In genomic region chr2:9205481-9205880, GRCh38 we compare ENCODE assay signal across 9 cellular contexts. TPM values are rescaled to one million over a fixed set of nuclear protein-coding genes. Genes with fewer than 3 reads are reported as not detected.
A peak's percentile ranks its signal among the peaks of the same experiment; 100 is the strongest.
DNase-seq lines count a peak whose midpoint lies in the region; ATAC-seq and TF ChIP-seq lines count a peak whose summit lies in the region.
"Had no signal": no experiment of that assay in that cellular context is flagged by ENCODE, and none has a peak within 500 bp of the region (broad histone marks: within the 10 kb centered on the region; RNA-seq: fewer than 3 reads in every experiment).

No MANE protein-coding gene starts in this region.

- peaks cover 49% of the 10 kb centered on the region for H3K27me3 Mint-ChIP-seq in activated T-cell treated with anti-CD3 and anti-CD28 coated beads, Interleukin-2, amount 50 U/mL, for 72 hours (ENCODE audit: low read depth)
- H3K27me3 Mint-ChIP-seq in activated CD8-positive, alpha-beta T cell treated with anti-CD3 and anti-CD28 coated beads, Interleukin-2, amount 10 ng/mL, durations not matched to agents 7 days and 5 days (ENCODE audit: low read depth), result peaks cover 59% of the 10 kb centered on the region

- CTCF ChIA-PET in activated CD8-positive, alpha-beta T cell treated with anti-CD3 and anti-CD28 coated beads, Interleukin-2, amount 10 ng/mL, durations not matched to agents 7 days and 5 days (lab: Charles Lee), result interaction anchor here (1.2 to 2.3 kb wide), 3 partner anchors 12 to 64 kb away, joined by 4 to 9 read pairs (median 5); no protein-coding TSS in a partner anchor

- no peak for ATAC-seq in activated T-cell treated with anti-CD3 and anti-CD28 coated beads, Interleukin-2, amount 50 U/mL, for 72 hours (replicated peaks in 1 of 2)
- no peak for ATAC-seq in activated CD8-positive, alpha-beta T cell treated with anti-CD3 and anti-CD28 coated beads, Interleukin-2, amount 10 ng/mL, durations not matched to agents 7 days and 5 days

- H3K9me3 Mint-ChIP-seq in activated T-cell treated with anti-CD3 and anti-CD28 coated beads, Interleukin-2, amount 50 U/mL, for 72 hours, result no peaks in the 10 kb centered on the region
- no peaks in the 10 kb centered on the region for H3K9me3 Mint-ChIP-seq in activated CD8-positive, alpha-beta T cell treated with anti-CD3 and anti-CD28 coated beads, Interleukin-2, amount 10 ng/mL, durations not matched to agents 7 days and 5 days (ENCODE audit: insufficient read depth)

- no peak for TF ChIP-seq EP300 in tibial nerve (IDR thresholded peaks at IDR 0.05)

- H3K4me3 Mint-ChIP-seq in activated T-cell treated with anti-CD3 and anti-CD28 coated beads, Interleukin-2, amount 50 U/mL, for 72 hours, result peak overlapping the region; percentile 6 to 83
- peak overlapping the region; percentile 58 for H3K4me3 Mint-ChIP-seq in activated CD8-positive, alpha-beta T cell treated with anti-CD3 and anti-CD28 coated beads, Interleukin-2, amount 10 ng/mL, durations not matched to agents 7 days and 5 days

- WGBS in tibial nerve, 2 donors, result 35% methylated on average over 5 of the region's 5 CpGs

- no peak for TF ChIP-seq POLR2A in tibial nerve (IDR thresholded peaks at IDR 0.05)

- no peaks in the 10 kb centered on the region for H3K9me3 ChIP-seq in tibial nerve
- H3K9me3 ChIP-seq: mucosa of descending colon had no signal

- H3K4me1 ChIP-seq in tibial nerve, result peaks cover 0 to 41% (median 2%) of the 10 kb centered on the region in 4 donors

- peaks cover 11% of the 10 kb centered on the region for H3K4me1 Mint-ChIP-seq in activated T-cell treated with anti-CD3 and anti-CD28 coated beads, Interleukin-2, amount 50 U/mL, for 72 hours (ENCODE audit: low read depth)
- H3K4me1 Mint-ChIP-seq in activated CD8-positive, alpha-beta T cell treated with anti-CD3 and anti-CD28 coated beads, Interleukin-2, amount 10 ng/mL, durations not matched to agents 7 days and 5 days (ENCODE audit: low read depth), result peaks cover 6% of the 10 kb centered on the region

- no peak overlapping the region for H3K27ac Mint-ChIP-seq in activated T-cell treated with anti-CD3 and anti-CD28 coated beads, Interleukin-2, amount 50 U/mL, for 72 hours
- H3K27ac Mint-ChIP-seq in activated CD8-positive, alpha-beta T cell treated with anti-CD3 and anti-CD28 coated beads, Interleukin-2, amount 10 ng/mL, durations not matched to agents 7 days and 5 days, result no peak overlapping the region

- POLR2A ChIA-PET in activated CD8-positive, alpha-beta T cell treated with anti-CD3 and anti-CD28 coated beads, Interleukin-2, amount 10 ng/mL, durations not matched to agents 7 days and 5 days (lab: Charles Lee), result no interaction called here

- peak overlapping the region; percentile 71 to 95 (median 86) for H3K27ac ChIP-seq in tibial nerve

- peak overlapping the region; percentile 97 for H3K4me3 ChIP-seq in kidney epithelial cell (ENCODE audit: low read depth, low read length)
- H3K4me3 ChIP-seq in tibial nerve, result peak overlapping the region in 3 of 4 donors; percentile 33 to 86 (median 71)

- TF ChIP-seq CTCF in kidney epithelial cell (IDR thresholded peaks at IDR 0.05; ENCODE audit: insufficient read depth, low read length, poor library complexity, severe bottlenecking) (no peak), tibial nerve (IDR thresholded peaks at IDR 0.05) (no peak), GM10266 (IDR thresholded peaks at IDR 0.05; ENCODE audit: control insufficient read depth, insufficient read depth, low read depth, missing control alignments) (no peak)

- DNase-seq in activated T-cell treated with anti-CD3 and anti-CD28 coated beads, Interleukin-2, amount 50 U/mL, for 72 hours, result no peak
- no peak for DNase-seq in activated T-cell treated with anti-CD3 and anti-CD28 coated beads, Interleukin-2, amount 50 U/mL, for 1 hour
- DNase-seq in activated CD8-positive, alpha-beta T cell treated with anti-CD3 and anti-CD28 coated beads, Interleukin-2, amount 10 ng/mL, durations not matched to agents 7 days and 5 days, result no peak
- DNase-seq in kidney epithelial cell (ENCODE audit: low read depth) (no peak), tibial nerve (ENCODE audit: low spot score in 2 of 2) (no peak), SW480 (ENCODE audit: low spot score) (no peak), GM10266 (ENCODE audit: extremely low spot score) (no peak)
- no peak for DNase-seq in effector CD4-positive, alpha-beta T cell

- H3K36me3 Mint-ChIP-seq in activated T-cell treated with anti-CD3 and anti-CD28 coated beads, Interleukin-2, amount 50 U/mL, for 72 hours (ENCODE audit: insufficient read depth in 2 of 2), result peaks cover 0 to 2% of the 10 kb centered on the region in 2 donors
- no peaks in the 10 kb centered on the region for H3K36me3 Mint-ChIP-seq in activated CD8-positive, alpha-beta T cell treated with anti-CD3 and anti-CD28 coated beads, Interleukin-2, amount 10 ng/mL, durations not matched to agents 7 days and 5 days (ENCODE audit: low read depth)

- H3K36me3 ChIP-seq in kidney epithelial cell (ENCODE audit: control insufficient read depth, insufficient read depth, low read length) (no peaks in the 10 kb centered on the region), tibial nerve (no peaks in the 10 kb centered on the region)

- H3K27me3 ChIP-seq in kidney epithelial cell (ENCODE audit: control insufficient read depth, insufficient read depth, low read length) (no peaks in the 10 kb centered on the region), tibial nerve (no peaks in the 10 kb centered on the region)

RNA-seq across cellular contexts. Expression of gene ASAP2, which starts 1.1 kb away (rescaled TPM):
- under 1 TPM; 0.10 to 0.42 TPM for total RNA-seq in activated T-cell treated with anti-CD3 and anti-CD28 coated beads, Interleukin-2, amount 50 U/mL, for 72 hours
- total RNA-seq in activated CD8-positive, alpha-beta T cell treated with anti-CD3 and anti-CD28 coated beads, Interleukin-2, amount 10 ng/mL, durations not matched to agents 7 days and 5 days, result not detected
- total RNA-seq in kidney epithelial cell (38.1 and 42.2 TPM in 2 replicates), tibial nerve (10 to 100 TPM; 28.2 to 38.0 (median 31.7) TPM)

Comparison
In these comparisons a context has a peak if more than half of its experiments do, and no peak if none do; other contexts are left out.
1. RNA of gene ASAP2, which starts 1.1 kb away (total RNA-seq): 38.1 to 42.2 TPM in kidney epithelial cell and 28.2 to 38.0 TPM in tibial nerve; 0.10 to 0.42 TPM in activated T-cell treated with anti-CD3 and anti-CD28 coated beads, Interleukin-2, amount 50 U/mL, for 72 hours and not detected in activated CD8-positive, alpha-beta T cell treated with anti-CD3 and anti-CD28 coated beads, Interleukin-2, amount 10 ng/mL, durations not matched to agents 7 days and 5 days; every median in the first group is over 10 times any median in the second.